ENCODE assay signal across 13 cellular contexts in the genomic region with DNA sequence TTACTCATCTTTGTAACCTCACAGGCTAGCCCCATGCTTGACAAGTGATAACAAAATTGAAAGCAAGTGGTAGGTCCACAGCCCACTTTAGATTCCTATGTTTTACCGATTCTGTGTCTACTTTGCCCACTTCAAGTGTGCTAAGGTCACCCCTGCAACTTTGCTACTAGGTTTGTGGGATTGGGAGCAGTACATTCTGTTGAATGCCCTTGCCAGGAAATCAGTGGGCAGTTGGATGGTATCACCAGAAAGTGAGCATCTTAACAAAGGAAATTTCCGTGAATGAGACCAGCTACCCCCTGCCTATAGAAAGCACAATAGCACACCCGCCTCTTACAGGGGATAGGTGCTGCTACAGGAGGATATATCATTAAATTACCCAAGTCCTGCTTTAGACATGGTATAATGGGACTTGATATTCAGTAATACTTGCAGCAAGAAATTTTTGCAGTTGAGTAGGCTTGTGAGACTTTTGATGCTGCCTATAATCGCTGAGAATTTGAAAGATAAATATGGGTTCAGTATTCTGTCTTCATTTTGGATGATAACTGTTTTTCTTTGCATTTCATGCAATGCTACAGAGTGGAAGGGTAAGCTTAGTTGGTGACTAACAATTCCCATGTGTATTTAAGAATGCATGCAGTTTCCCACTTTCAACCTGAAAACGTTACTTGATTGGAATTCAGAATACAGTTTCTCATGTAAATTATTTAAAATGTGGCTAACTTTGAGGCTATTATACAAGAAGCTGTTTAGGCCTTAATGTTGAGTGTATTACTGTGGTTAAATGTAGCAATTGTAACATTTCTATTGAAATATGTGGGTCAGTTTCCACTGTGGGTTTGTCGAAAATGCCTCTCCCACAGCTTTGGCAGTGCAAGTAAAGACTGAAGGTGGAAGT. TPM values are rescaled to one million over a fixed set of nuclear protein-coding genes. Genes with fewer than 3 reads are reported as not detected.
DNase-seq lines count a peak whose midpoint lies in the region; ATAC-seq and TF ChIP-seq lines count a peak whose summit lies in the region.
"Had no signal": no experiment of that assay in that cellular context is flagged by ENCODE, and none has a peak within 500 bp of the region (broad histone marks: within the 10 kb centered on the region; RNA-seq: fewer than 3 reads in every experiment).

No MANE protein-coding gene starts in this region.

- DNase-seq in DND-41 (no peak), HS-5 (ENCODE audit: low read depth) (peak; percentile 80), chondrocyte (ENCODE audit: low spot score) (no peak), osteocyte (ENCODE audit: extremely low spot score, unreplicated experiment) (no peak), substantia nigra (lab: John Stamatoyannopoulos, UW) (no peak), left colon (no peak)
- DNase-seq: central memory CD4-positive, alpha-beta T cell; esophagus squamous epithelium; NCI-H2171 treated with DMSO at 0.1 percent for 48 hours; stimulated activated CD4-positive, alpha-beta T cell treated with anti-CD3 and anti-CD28 coated beads, Interleukin-15, amount 100 ng/mL, for 24 hours had no signal

- H3K9ac ChIP-seq in DND-41 (ENCODE audit: low read depth, low read length) = no peak overlapping the region

- H2AFZ ChIP-seq in DND-41 (ENCODE audit: low read depth, low read length) = no peak overlapping the region

- H4K20me1 ChIP-seq in DND-41 (ENCODE audit: insufficient read depth, low read length) = 0 out of 2 replicates have a peak, but pooled peaks cover 3% of the 10 kb centered on the region

- ATAC-seq in DND-41 (ENCODE audit: insufficient read depth, low read depth) (peak; percentile 22; the same call in 1 of the 3 replicates), left colon (no peak), GM18520 (IDR thresholded peaks at IDR 0.05; ENCODE audit: unreplicated experiment) (no peak)
- ATAC-seq: Panc1 had no signal

- peaks cover 71% of the 10 kb centered on the region for H3K4me1 Mint-ChIP-seq in chondrocyte (ENCODE audit: low read depth)
- peaks cover 39% of the 10 kb centered on the region for H3K4me1 Mint-ChIP-seq in osteocyte (ENCODE audit: unreplicated experiment)

- no peaks in the 10 kb centered on the region for H3K4me1 ChIP-seq in DND-41 (ENCODE audit: insufficient read depth, low read length)
- H3K4me1 ChIP-seq: esophagus squamous epithelium had no signal

- H3K27ac Mint-ChIP-seq in chondrocyte (ENCODE audit: unreplicated experiment) (peak overlapping the region; percentile 87), osteocyte (ENCODE audit: unreplicated experiment) (peak overlapping the region; percentile 79)

- no peaks in the 10 kb centered on the region for H3K27me3 ChIP-seq in DND-41 (ENCODE audit: insufficient read depth, low read length, poor library complexity)
- H3K27me3 ChIP-seq: esophagus squamous epithelium, neutrophil had no signal

- H3K9me3 Mint-ChIP-seq in chondrocyte (ENCODE audit: low read depth) (no peaks in the 10 kb centered on the region), osteocyte (ENCODE audit: unreplicated experiment) (no peaks in the 10 kb centered on the region)

- H3K36me3 ChIP-seq in DND-41 (ENCODE audit: insufficient read depth, low read length) = peaks cover 25% of the 10 kb centered on the region; the same call in 1 of the 2 replicates

- H3K79me2 ChIP-seq in DND-41 (ENCODE audit: insufficient read depth, low read length) = no peaks in the 10 kb centered on the region

- TF ChIP-seq CTCF in DND-41 (IDR thresholded peaks at IDR 0.05; ENCODE audit: borderline replicate concordance, extremely low read depth, low read length, poor library complexity, severe bottlenecking) (no peak), chondrocyte (IDR thresholded peaks at IDR 0.05) (peak; percentile 8), osteocyte (IDR thresholded peaks at IDR 0.05) (no peak)

- intact Hi-C loops in left colon (cut with DNase I, micrococcal nuclease) = no loop called here

- H3K27ac ChIP-seq in DND-41 (ENCODE audit: low read length) = no peak overlapping the region
- H3K27ac ChIP-seq in substantia nigra (ENCODE audit: low read depth, low read length, poor library complexity, severe bottlenecking) = no peak overlapping the region
- H3K27ac ChIP-seq: esophagus squamous epithelium, neutrophil had no signal

- H3K27me3 Mint-ChIP-seq in chondrocyte (ENCODE audit: low read depth) = no peaks in the 10 kb centered on the region
- no peaks in the 10 kb centered on the region for H3K27me3 Mint-ChIP-seq in osteocyte (ENCODE audit: unreplicated experiment)

- peaks cover 1% of the 10 kb centered on the region for H3K36me3 Mint-ChIP-seq in chondrocyte (ENCODE audit: low read depth)
- peaks cover 3% of the 10 kb centered on the region for H3K36me3 Mint-ChIP-seq in osteocyte (ENCODE audit: unreplicated experiment)

- H3K4me3 Mint-ChIP-seq in chondrocyte (ENCODE audit: unreplicated experiment) (no peak overlapping the region), osteocyte (ENCODE audit: unreplicated experiment) (peak overlapping the region; percentile 5)

- H3K4me3 ChIP-seq in DND-41 (ENCODE audit: low read depth in 1 of 2, low read length in 2 of 2) = no peak overlapping the region
- H3K4me3 ChIP-seq: esophagus squamous epithelium had no signal

- no peaks in the 10 kb centered on the region for H3K9me3 ChIP-seq in DND-41 (ENCODE audit: insufficient read depth, low read length, severe bottlenecking)
- H3K9me3 ChIP-seq: esophagus squamous epithelium, neutrophil had no signal

- H3K4me2 ChIP-seq in DND-41 (ENCODE audit: insufficient read depth, low read length) = no peak overlapping the region

RNA-seq across cellular contexts. Expression of gene EBLN2, which starts 9.5 kb away (rescaled TPM):
- total RNA-seq in chondrocyte (2.5 to 4.7 TPM (median 3.3 TPM) in 3 replicates), osteocyte (4.6 and 5.1 TPM in 2 replicates), left colon (1 to 10 TPM; 3.2 to 5.3 TPM)
